Comparison of ENCODE assay signal across 8 cellular contexts in genomic region chr5:95962785-95963184, GRCh38. TPM values are rescaled to one million over a fixed set of nuclear protein-coding genes. Genes with fewer than 3 reads are reported as not detected.
DNase-seq lines count a peak whose midpoint lies in the region; ATAC-seq and TF ChIP-seq lines count a peak whose summit lies in the region.

No MANE protein-coding gene starts in this region.

- H3K27ac ChIP-seq in colonic mucosa: peak overlapping the region; percentile 96

- no peak for ATAC-seq in naive thymus-derived CD8-positive, alpha-beta T cell
- ATAC-seq in SK-N-SH treated with all-trans-retinoic acid at 6 μM for 48 hours (no peak), GM19035 (IDR thresholded peaks at IDR 0.05; ENCODE audit: unreplicated experiment) (no peak), HG02610 (IDR thresholded peaks at IDR 0.05; ENCODE audit: unreplicated experiment) (no peak)

- H3K4me1 Mint-ChIP-seq in naive thymus-derived CD8-positive, alpha-beta T cell: peaks cover 32 to 42% (median 35%) of the 10 kb centered on the region in 4 donors

- DNase-seq in AG10803 (ENCODE audit: low read depth) (no peak), NCI-H69 (lab: John Stamatoyannopoulos, UW) (peak; percentile 50), colonic mucosa (no peak), nucleus accumbens (lab: John Stamatoyannopoulos, UW) (no peak)
- DNase-seq in naive thymus-derived CD8-positive, alpha-beta T cell: no peak

- H3K9ac ChIP-seq in colonic mucosa (ENCODE audit: low read depth in 2 of 2, low read length in 2 of 2): no peak overlapping the region

- no peak for TF ChIP-seq CTCF in AG10803 (conservative IDR thresholded peaks at IDR 0.05; ENCODE audit: low read length)
- TF ChIP-seq CTCF in colonic mucosa (IDR thresholded peaks at IDR 0.05): no peak

- peak overlapping the region in 9 of 10 donors; percentile 91 to 100 (median 98) for H3K27ac Mint-ChIP-seq in naive thymus-derived CD8-positive, alpha-beta T cell

- POLR2A ChIA-PET in naive thymus-derived CD8-positive, alpha-beta T cell (lab: Charles Lee): interaction anchor here (0.6 to 1.2 kb wide), 2 partner anchors 11 to 276 kb away, joined by 3 to 5 read pairs; no protein-coding TSS in a partner anchor

- peak overlapping the region in 9 of 10 donors; percentile 0 to 96 (median 92) for H3K4me3 Mint-ChIP-seq in naive thymus-derived CD8-positive, alpha-beta T cell

- peaks cover 0 to 4% (median 0%) of the 10 kb centered on the region in 5 donors for H3K27me3 Mint-ChIP-seq in naive thymus-derived CD8-positive, alpha-beta T cell

- H3K36me3 Mint-ChIP-seq in naive thymus-derived CD8-positive, alpha-beta T cell: no peaks in the 10 kb centered on the region

- intact Hi-C loops in colonic mucosa (cut with DNase I): loop anchor here (5.0 kb wide), 1 partner anchor 100 kb away; no protein-coding TSS in a partner anchor

- H3K9me3 Mint-ChIP-seq in naive thymus-derived CD8-positive, alpha-beta T cell: no peaks in the 10 kb centered on the region

- H3K36me3 ChIP-seq in colonic mucosa: no peaks in the 10 kb centered on the region

- H3K9me3 ChIP-seq in colonic mucosa: no peaks in the 10 kb centered on the region

- H3K27me3 ChIP-seq in colonic mucosa: no peaks in the 10 kb centered on the region

- H3K4me1 ChIP-seq in colonic mucosa: peaks cover 13% of the 10 kb centered on the region

- H3K4me3 ChIP-seq in AG10803 (ENCODE audit: low read length) (peak overlapping the region; percentile 71), colonic mucosa (peak overlapping the region; percentile 88)

TF ChIP-seq in SK-N-SH treated with all-trans-retinoic acid at 6 μM for 48 hours, 23 proteins besides CTCF, POLR2A, EP300 and RAD21:
- TF ChIP-seq ARNTL (CRISPR knock-in tag; IDR thresholded peaks at IDR 0.05; ENCODE audit: borderline replicate concordance, low read depth) (no peak), ZC3H10 (CRISPR knock-in tag; IDR thresholded peaks at IDR 0.05) (no peak), ZNF70 (CRISPR knock-in tag; IDR thresholded peaks at IDR 0.05) (no peak), ISL1 (CRISPR knock-in tag; IDR thresholded peaks at IDR 0.05) (no peak), ZNF8 (CRISPR knock-in tag; IDR thresholded peaks at IDR 0.05) (no peak), CSDC2 (CRISPR knock-in tag; IDR thresholded peaks at IDR 0.05) (no peak), TOX (CRISPR knock-in tag; IDR thresholded peaks at IDR 0.05; ENCODE audit: borderline replicate concordance) (no peak), ESRRG (CRISPR knock-in tag; IDR thresholded peaks at IDR 0.05) (no peak), TSHZ2 (CRISPR knock-in tag; IDR thresholded peaks at IDR 0.05) (no peak), ZFP3 (CRISPR knock-in tag; IDR thresholded peaks at IDR 0.05) (no peak), BACH2 (CRISPR knock-in tag; IDR thresholded peaks at IDR 0.05; ENCODE audit: borderline replicate concordance) (no peak), SNAI2 (CRISPR knock-in tag; IDR thresholded peaks at IDR 0.05) (no peak), CSRNP3 (CRISPR knock-in tag; IDR thresholded peaks at IDR 0.05) (no peak)

RNA-seq across cellular contexts. Expression of gene ELL2, which starts 1.1 kb away (rescaled TPM):
- 10 to 100 TPM; 26.9 to 38.2 TPM for total RNA-seq in colonic mucosa
- 10 to 100 TPM; 13.0 to 13.8 TPM for total RNA-seq in naive thymus-derived CD8-positive, alpha-beta T cell
- 1 to 10 TPM; 1.8 to 3.1 (median 1.9) TPM for polyA plus RNA-seq in naive thymus-derived CD8-positive, alpha-beta T cell
